In genomic region chr12:23245186-23245585, GRCh38 we compare ENCODE assay signal across 37 cellular contexts.
"Had no signal": no experiment of that assay in that cellular context is flagged by ENCODE, and none has a peak within 500 bp of the region (broad histone marks: within the 10 kb centered on the region; RNA-seq: fewer than 3 reads in every experiment).

No MANE protein-coding gene starts in this region.

- H3K27me3 ChIP-seq: ascending aorta, cardiac muscle cell had no signal

- DNase-seq: activated B cell treated with CpG ODN at 0.5 μM for 24 hours; activated CD4-positive, alpha-beta memory T cell treated with anti-CD3 and anti-CD28 coated beads for 36 hours; activated CD4-positive, alpha-beta T cell treated with anti-CD3 and anti-CD28 coated beads for 4 hours; activated CD4-positive, alpha-beta T cell treated with anti-CD3 and anti-CD28 coated beads, Interleukin-2, amount 10 ng/mL, durations not matched to agents 24 days and 14 days; activated CD4-positive, alpha-beta T cell treated with anti-CD3 and anti-CD28 coated beads, Interleukin-2, amount 50 U/mL, for 1 hour; activated CD4-positive, alpha-beta T cell treated with anti-CD3 and anti-CD28 coated beads, Interleukin-2, amount 50 U/mL, for 4 hours; activated CD4-positive, CD25-positive, alpha-beta regulatory T cell treated with anti-CD3 and anti-CD28 coated beads, Interleukin-2, amount 50 U/mL, for 72 hours; activated CD8-positive, alpha-beta memory T cell treated with anti-CD3 and anti-CD28 coated beads, Interleukin-2, amount 50 U/mL, for 4 hours; activated CD8-positive, alpha-beta T cell treated with anti-CD3 and anti-CD28 coated beads for 36 hours; activated effector memory CD4-positive, alpha-beta T cell treated with Interleukin-2 at 50 U/mL for 16 hours; activated gamma-delta T cell; activated naive CD4-positive, alpha-beta T cell treated with anti-CD3 and anti-CD28 coated beads, Interleukin-2, amount 10 ng/mL, durations not matched to agents 7 days and 5 days; activated naive CD4-positive, alpha-beta T cell treated with Interleukin-2 at 50 U/mL for 16 hours; activated naive CD8-positive, alpha-beta T cell treated with anti-CD3 and anti-CD28 coated beads, Interleukin-2, amount 10 ng/mL, durations not matched to agents 7 days and 5 days; activated naive CD8-positive, alpha-beta T cell treated with anti-CD3 and anti-CD28 coated beads, Interleukin-2, amount 50 U/mL, for 24 hours; activated T-cell treated with anti-CD3 and anti-CD28 coated beads for 4 hours; activated T-cell treated with anti-CD3 and anti-CD28 coated beads, Interleukin-2, amount 50 U/mL, for 1 hour; activated T-cell treated with anti-CD3 and anti-CD28 coated beads, Interleukin-2, amount 50 U/mL, for 48 hours; amygdala; anterior cingulate cortex; caudate nucleus; cerebellar nuclear complex; T-helper 1 cell; T-helper 2 cell; T-helper 9 cell had no signal

- H3K4me3 Mint-ChIP-seq: activated B cell treated with CpG ODN at 0.5 μM for 24 hours; activated CD4-positive, alpha-beta memory T cell treated with anti-CD3 and anti-CD28 coated beads for 36 hours; activated CD4-positive, alpha-beta T cell treated with anti-CD3 and anti-CD28 coated beads, Interleukin-2, amount 10 ng/mL, durations not matched to agents 24 days and 14 days; activated CD8-positive, alpha-beta T cell treated with anti-CD3 and anti-CD28 coated beads for 36 hours; activated naive CD4-positive, alpha-beta T cell treated with anti-CD3 and anti-CD28 coated beads, Interleukin-2, amount 10 ng/mL, durations not matched to agents 7 days and 5 days; activated naive CD4-positive, alpha-beta T cell treated with anti-CD3 and anti-CD28 coated beads, Interleukin-2, amount 50 U/mL, for 24 hours; activated naive CD8-positive, alpha-beta T cell; activated naive CD8-positive, alpha-beta T cell treated with anti-CD3 and anti-CD28 coated beads, Interleukin-2, amount 10 ng/mL, durations not matched to agents 7 days and 5 days; activated naive CD8-positive, alpha-beta T cell treated with anti-CD3 and anti-CD28 coated beads, Interleukin-2, amount 50 U/mL, for 24 hours; brain; central memory CD8-positive, alpha-beta T cell; T-helper 1 cell treated with Interleukin-12 subunit alpha and Interleukin-12 subunit beta and Interleukin-4 antibody, amounts not matched to agents 30 μg/mL and 1 μg/mL, for 36 hours; T-helper 2 cell treated with Interferon-gamma antibody and Interleukin-4, amounts not matched to agents 5 μg/mL and 100 μg/mL, for 36 hours had no signal

- FAIRE-seq: bronchial epithelial cell, TTC549 had no signal

- H3K27ac ChIP-seq: ascending aorta, cardiac muscle cell, VCaP had no signal

- H3K36me3 Mint-ChIP-seq: activated CD4-positive, alpha-beta memory T cell treated with anti-CD3 and anti-CD28 coated beads for 36 hours; activated naive CD4-positive, alpha-beta T cell treated with anti-CD3 and anti-CD28 coated beads, Interleukin-2, amount 10 ng/mL, durations not matched to agents 7 days and 5 days; activated naive CD4-positive, alpha-beta T cell treated with anti-CD3 and anti-CD28 coated beads, Interleukin-2, amount 50 U/mL, for 24 hours; activated naive CD8-positive, alpha-beta T cell; activated naive CD8-positive, alpha-beta T cell treated with anti-CD3 and anti-CD28 coated beads, Interleukin-2, amount 10 ng/mL, durations not matched to agents 7 days and 5 days; brain had no signal

- H3K27ac Mint-ChIP-seq: activated B cell treated with CpG ODN at 0.5 μM for 24 hours; activated CD4-positive, alpha-beta memory T cell treated with anti-CD3 and anti-CD28 coated beads for 36 hours; activated CD4-positive, alpha-beta T cell treated with anti-CD3 and anti-CD28 coated beads, Interleukin-2, amount 10 ng/mL, durations not matched to agents 24 days and 14 days; activated CD8-positive, alpha-beta T cell treated with anti-CD3 and anti-CD28 coated beads for 36 hours; activated naive CD4-positive, alpha-beta T cell treated with anti-CD3 and anti-CD28 coated beads, Interleukin-2, amount 10 ng/mL, durations not matched to agents 7 days and 5 days; activated naive CD4-positive, alpha-beta T cell treated with anti-CD3 and anti-CD28 coated beads, Interleukin-2, amount 50 U/mL, for 24 hours; activated naive CD8-positive, alpha-beta T cell; activated naive CD8-positive, alpha-beta T cell treated with anti-CD3 and anti-CD28 coated beads, Interleukin-2, amount 10 ng/mL, durations not matched to agents 7 days and 5 days; activated naive CD8-positive, alpha-beta T cell treated with anti-CD3 and anti-CD28 coated beads, Interleukin-2, amount 50 U/mL, for 24 hours; activated T-helper 2 cell treated with anti-CD3 and anti-CD28 coated beads, Interferon-gamma antibody, Interleukin-2, Interleukin-4, amounts not matched to agents 10 μg/mL and 5 μg/mL and 100 μg/mL, durations not matched to agents 14 hours and 24 hours and 36 hours; brain; T-helper 1 cell treated with Interleukin-12 subunit alpha and Interleukin-12 subunit beta and Interleukin-4 antibody, amounts not matched to agents 30 μg/mL and 1 μg/mL, for 36 hours; T-helper 2 cell treated with Interferon-gamma antibody and Interleukin-4, amounts not matched to agents 5 μg/mL and 100 μg/mL, for 36 hours had no signal

- H3K27me3 Mint-ChIP-seq: activated B cell treated with CpG ODN at 0.5 μM for 24 hours; activated CD4-positive, alpha-beta memory T cell treated with anti-CD3 and anti-CD28 coated beads for 36 hours; activated CD4-positive, alpha-beta T cell treated with anti-CD3 and anti-CD28 coated beads, Interleukin-2, amount 10 ng/mL, durations not matched to agents 24 days and 14 days; activated CD8-positive, alpha-beta T cell treated with anti-CD3 and anti-CD28 coated beads for 36 hours; activated naive CD4-positive, alpha-beta T cell treated with anti-CD3 and anti-CD28 coated beads, Interleukin-2, amount 10 ng/mL, durations not matched to agents 7 days and 5 days; activated naive CD4-positive, alpha-beta T cell treated with anti-CD3 and anti-CD28 coated beads, Interleukin-2, amount 50 U/mL, for 24 hours; activated naive CD8-positive, alpha-beta T cell; activated naive CD8-positive, alpha-beta T cell treated with anti-CD3 and anti-CD28 coated beads, Interleukin-2, amount 10 ng/mL, durations not matched to agents 7 days and 5 days; activated naive CD8-positive, alpha-beta T cell treated with anti-CD3 and anti-CD28 coated beads, Interleukin-2, amount 50 U/mL, for 24 hours; brain; central memory CD8-positive, alpha-beta T cell had no signal

- H3K4me3 ChIP-seq: ascending aorta, cardiac muscle cell had no signal

- H3K4me1 ChIP-seq: ascending aorta had no signal

- H3K4me1 Mint-ChIP-seq: activated B cell treated with CpG ODN at 0.5 μM for 24 hours; activated CD4-positive, alpha-beta T cell treated with anti-CD3 and anti-CD28 coated beads, Interleukin-2, amount 10 ng/mL, durations not matched to agents 24 days and 14 days; activated naive CD4-positive, alpha-beta T cell treated with anti-CD3 and anti-CD28 coated beads, Interleukin-2, amount 10 ng/mL, durations not matched to agents 7 days and 5 days; activated naive CD4-positive, alpha-beta T cell treated with anti-CD3 and anti-CD28 coated beads, Interleukin-2, amount 50 U/mL, for 24 hours; activated naive CD8-positive, alpha-beta T cell treated with anti-CD3 and anti-CD28 coated beads, Interleukin-2, amount 10 ng/mL, durations not matched to agents 7 days and 5 days; activated naive CD8-positive, alpha-beta T cell treated with anti-CD3 and anti-CD28 coated beads, Interleukin-2, amount 50 U/mL, for 24 hours; brain; central memory CD8-positive, alpha-beta T cell had no signal

- H3K9me3 ChIP-seq: ascending aorta had no signal

- H3K9me3 Mint-ChIP-seq: activated B cell treated with CpG ODN at 0.5 μM for 24 hours; activated CD4-positive, alpha-beta memory T cell treated with anti-CD3 and anti-CD28 coated beads for 36 hours; activated CD4-positive, alpha-beta T cell treated with anti-CD3 and anti-CD28 coated beads, Interleukin-2, amount 10 ng/mL, durations not matched to agents 24 days and 14 days; activated CD8-positive, alpha-beta T cell treated with anti-CD3 and anti-CD28 coated beads for 36 hours; activated naive CD4-positive, alpha-beta T cell treated with anti-CD3 and anti-CD28 coated beads, Interleukin-2, amount 10 ng/mL, durations not matched to agents 7 days and 5 days; activated naive CD8-positive, alpha-beta T cell treated with anti-CD3 and anti-CD28 coated beads, Interleukin-2, amount 10 ng/mL, durations not matched to agents 7 days and 5 days; activated naive CD8-positive, alpha-beta T cell treated with anti-CD3 and anti-CD28 coated beads, Interleukin-2, amount 50 U/mL, for 24 hours; activated T-helper 2 cell treated with anti-CD3 and anti-CD28 coated beads, Interferon-gamma antibody, Interleukin-2, Interleukin-4, amounts not matched to agents 10 μg/mL and 5 μg/mL and 100 μg/mL, durations not matched to agents 14 hours and 24 hours and 36 hours; central memory CD8-positive, alpha-beta T cell; T-helper 1 cell treated with Interleukin-12 subunit alpha and Interleukin-12 subunit beta and Interleukin-4 antibody, amounts not matched to agents 30 μg/mL and 1 μg/mL, for 36 hours; T-helper 2 cell treated with Interferon-gamma antibody and Interleukin-4, amounts not matched to agents 5 μg/mL and 100 μg/mL, for 36 hours had no signal

- H3K36me3 ChIP-seq: ascending aorta, cardiac muscle cell had no signal

- ATAC-seq: activated CD8-positive, alpha-beta T cell treated with anti-CD3 and anti-CD28 coated beads for 36 hours; activated naive CD8-positive, alpha-beta T cell treated with anti-CD3 and anti-CD28 coated beads, Interleukin-2, amount 50 U/mL, for 24 hours had no signal
